In genomic region chr2:238821944-238822670, GRCh38 we compare ENCODE assay signal across 25 cellular contexts. TPM values are rescaled to one million over a fixed set of nuclear protein-coding genes. Genes with fewer than 3 reads are reported as not detected.
DNase-seq lines count a peak whose midpoint lies in the region; ATAC-seq, FAIRE-seq and TF ChIP-seq lines count a peak whose summit lies in the region.
"Had no signal": no experiment of that assay in that cellular context is flagged by ENCODE, and none has a peak within 500 bp of the region (broad histone marks: within the 10 kb centered on the region; RNA-seq: fewer than 3 reads in every experiment).

No MANE protein-coding gene starts in this region.

- TF ChIP-seq CTCF in H1 (IDR thresholded peaks at IDR 0.05; ENCODE audit: control extremely low read depth in 1 of 3, insufficient read depth in 1 of 3, low read depth in 1 of 3, low read length in 3 of 3): no peak
- TF ChIP-seq CTCF in esophagus squamous epithelium (IDR thresholded peaks at IDR 0.05): no peak

- H3K9me3 ChIP-seq in H1 (ENCODE audit: insufficient read depth in 2 of 2, low read depth in 1 of 2, low read length in 1 of 2): peaks cover 14 to 17% of the 10 kb centered on the region in 2 experiments; a peak in 3 of 4 replicates
- peaks cover 0 to 15% (median 0%) of the 10 kb centered on the region in 3 donors for H3K9me3 ChIP-seq in esophagus squamous epithelium
- H3K9me3 ChIP-seq: HAP-1 had no signal

- FAIRE-seq in H1 (lab: Jason Lieb, UNC): no peak
- FAIRE-seq: A549, D721Med, GM12878, GM19239, H54 had no signal

- H3K27me3 Mint-ChIP-seq in stimulated activated memory B cell treated with anti-CD40 and anti-IgM and Interleukin-4, amounts not matched to agents 10 μg/mL and 1 μg/mL and 100 μg/mL, for 72 hours: peaks cover 67% of the 10 kb centered on the region

- H3K4me1 Mint-ChIP-seq in stimulated activated memory B cell treated with anti-CD40 and anti-IgM and Interleukin-4, amounts not matched to agents 10 μg/mL and 1 μg/mL and 100 μg/mL, for 72 hours: no peaks in the 10 kb centered on the region
- H3K4me1 Mint-ChIP-seq: CD14-positive monocyte had no signal

- POLR2A ChIA-PET in H1 (lab: Charles Lee; ENCODE audit: partially characterized antibody): no interaction called here

- no peak overlapping the region for H2BK120ac ChIP-seq in H1 (replicated peaks; ENCODE audit: low read depth, low read length)

- intact Hi-C loops in esophagus squamous epithelium (cut with DNase I): no loop called here

- no peaks in the 10 kb centered on the region for H3K79me1 ChIP-seq in H1 (ENCODE audit: low read depth, low read length)

- no peak overlapping the region for H3K4me3 Mint-ChIP-seq in stimulated activated memory B cell treated with anti-CD40 and anti-IgM and Interleukin-4, amounts not matched to agents 10 μg/mL and 1 μg/mL and 100 μg/mL, for 72 hours
- H3K4me3 Mint-ChIP-seq: CD14-positive monocyte; CD4-positive, alpha-beta T cell; CD8-positive, alpha-beta memory T cell; GM23338; HFFc6 had no signal

- WGBS in H1 (ENCODE audit: extremely low coverage in 1 of 2, insufficient coverage in 1 of 2, insufficient read length in 1 of 2, insufficient replicate concordance in 2 of 2, low coverage in 1 of 2, low lambda C conversion rate in 2 of 2, missing lambda C conversion rate in 1 of 2), 2 experiments: 82% methylated on average over 10 of the region's 10 CpGs; no CpG with 5 or more reads in 1 of the 2 experiments
- WGBS in esophagus squamous epithelium, 2 donors: 70 to 74% methylated on average over 6 to 8 of the region's 10 CpGs

- H2AK5ac ChIP-seq in H1 (ENCODE audit: low read depth, low read length): no peak overlapping the region

- H3K56ac ChIP-seq in H1 (replicated peaks; ENCODE audit: insufficient read length, low read depth, low read length): no peak overlapping the region

- H3K4me2 ChIP-seq in H1 (ENCODE audit: insufficient read depth in 1 of 2, low read depth in 2 of 2, low read length in 2 of 2): no peak overlapping the region
- H3K4me2 ChIP-seq: A549; BLaER1 treated with 17β-estradiol and CSF1 and Interleukin-3, amounts not matched to agents 10 nM and 100 nM; GM23338 had no signal

- no peaks in the 10 kb centered on the region for H3K23me2 ChIP-seq in H1 (ENCODE audit: low read depth, low read length)

- no peak for TF ChIP-seq RAD21 in H1 (IDR thresholded peaks at IDR 0.05 in 1 of 2, conservative IDR thresholded peaks at IDR 0.05 in 1 of 2; ENCODE audit: low read depth in 2 of 2, low read length in 2 of 2)

- H3K9me3 Mint-ChIP-seq in stimulated activated memory B cell treated with anti-CD40 and anti-IgM and Interleukin-4, amounts not matched to agents 10 μg/mL and 1 μg/mL and 100 μg/mL, for 72 hours: peaks cover 13% of the 10 kb centered on the region

- H4K5ac ChIP-seq in H1 (ENCODE audit: insufficient read length, low read depth, low read length): no peak overlapping the region

- H3K27ac Mint-ChIP-seq in stimulated activated memory B cell treated with anti-CD40 and anti-IgM and Interleukin-4, amounts not matched to agents 10 μg/mL and 1 μg/mL and 100 μg/mL, for 72 hours: no peak overlapping the region
- H3K27ac Mint-ChIP-seq: CD4-positive, alpha-beta T cell; CD8-positive, alpha-beta memory T cell; GM23338; HFFc6 had no signal

- H2BK12ac ChIP-seq in H1 (ENCODE audit: low read depth, low read length): no peak overlapping the region

- TF ChIP-seq EP300 in H1 (IDR thresholded peaks at IDR 0.05; ENCODE audit: borderline replicate concordance in 1 of 2, low read depth in 2 of 2, low read length in 2 of 2): no peak

- H3K9ac ChIP-seq in H1 (replicated peaks in 1 of 4; ENCODE audit: extremely low read depth in 1 of 4, low read depth in 3 of 4, low read length in 3 of 4): no peak overlapping the region
- H3K9ac ChIP-seq: BLaER1 treated with 17β-estradiol and CSF1 and Interleukin-3, amounts not matched to agents 10 nM and 100 nM had no signal

- H3K27me3 ChIP-seq in H1 (replicated peaks in 1 of 4; ENCODE audit: control insufficient read depth in 3 of 4, extremely low read depth in 1 of 4, insufficient read depth in 3 of 4, low read length in 3 of 4) (no peaks in the 10 kb centered on the region; a peak in 1 of 7 replicates), esophagus squamous epithelium (peaks cover 0 to 52% (median 0%) of the 10 kb centered on the region in 4 donors)
- H3K27me3 ChIP-seq: BE2C; BLaER1 treated with 17β-estradiol and CSF1 and Interleukin-3, amounts not matched to agents 10 nM and 100 nM had no signal

- no peak for TF ChIP-seq POLR2A in H1 (IDR thresholded peaks at IDR 0.05; ENCODE audit: control extremely low read depth in 1 of 2, low read depth in 2 of 2, low read length in 2 of 2)
- TF ChIP-seq POLR2A in esophagus squamous epithelium (IDR thresholded peaks at IDR 0.05): no peak

- no peak overlapping the region for H3K14ac ChIP-seq in H1 (ENCODE audit: insufficient read length)

- H3K4me3 ChIP-seq in H1 (ENCODE audit: extremely low read depth in 1 of 4, insufficient read depth in 2 of 4, low read depth in 3 of 4, low read length in 4 of 4): no peak overlapping the region
- H3K4me3 ChIP-seq in esophagus squamous epithelium: no peak overlapping the region
- H3K4me3 ChIP-seq: A549; BLaER1 treated with 17β-estradiol and CSF1 and Interleukin-3, amounts not matched to agents 10 nM and 100 nM; GM12878; GM23338; HAP-1 had no signal

- H3K23ac ChIP-seq in H1 (ENCODE audit: insufficient read length): no peak overlapping the region

- H2BK15ac ChIP-seq in H1 (ENCODE audit: low read length): no peak overlapping the region

- no peak for DNase-seq in H1 (ENCODE audit: low read depth in 1 of 2, low spot score in 2 of 2)
- peak; percentile 27 for DNase-seq in left lobe of liver (ENCODE audit: low spot score)
- no peak for DNase-seq in esophagus squamous epithelium (lab: John Stamatoyannopoulos, UW)
- DNase-seq in NCI-H2196 (lab: John Stamatoyannopoulos, UW; ENCODE audit: unreplicated experiment): no peak
- no peak for DNase-seq in activated CD4-positive, CD25-positive, alpha-beta regulatory T cell treated with anti-CD3 and anti-CD28 coated beads, Interleukin-2, amount 50 U/mL, for 72 hours
- DNase-seq: 8988T; ACHN; AML-193; BE2C; CD4-positive, alpha-beta T cell; CD8-positive, alpha-beta memory T cell; DMS 273 treated with DMSO at 0.1 percent for 48 hours; DMS79; GDM1 had no signal

- peaks cover 0 to 4% (median 2%) of the 10 kb centered on the region in 4 experiments; a peak in 3 of 7 replicates for H3K4me1 ChIP-seq in H1 (replicated peaks in 1 of 4; ENCODE audit: control insufficient read depth in 3 of 4, insufficient read depth in 4 of 4, low read length in 3 of 4)
- H3K4me1 ChIP-seq in esophagus squamous epithelium: no peaks in the 10 kb centered on the region
- H3K4me1 ChIP-seq: BE2C, HAP-1 had no signal

- no peaks in the 10 kb centered on the region for H3K36me3 Mint-ChIP-seq in stimulated activated memory B cell treated with anti-CD40 and anti-IgM and Interleukin-4, amounts not matched to agents 10 μg/mL and 1 μg/mL and 100 μg/mL, for 72 hours
- H3K36me3 Mint-ChIP-seq: CD14-positive monocyte; CD8-positive, alpha-beta memory T cell had no signal

- H4K8ac ChIP-seq in H1 (ENCODE audit: extremely low read depth, insufficient read depth, low read length): no peak overlapping the region

- CTCF ChIA-PET in H1 (lab: Charles Lee; ENCODE audit: partially characterized antibody): no interaction called here

- H3K36me3 ChIP-seq in H1 (ENCODE audit: control insufficient read depth in 2 of 4, insufficient read depth in 4 of 4, low read length in 3 of 4) (no peaks in the 10 kb centered on the region), esophagus squamous epithelium (no peaks in the 10 kb centered on the region)
- H3K36me3 ChIP-seq: BE2C; BLaER1 treated with 17β-estradiol and CSF1 and Interleukin-3, amounts not matched to agents 10 nM and 100 nM; HAP-1 had no signal

- H3K27ac ChIP-seq in H1 (ENCODE audit: low read depth, low read length) (no peak overlapping the region), esophagus squamous epithelium (no peak overlapping the region)
- H3K27ac ChIP-seq: A549; BLaER1 treated with 17β-estradiol and CSF1 and Interleukin-3, amounts not matched to agents 10 nM and 100 nM had no signal

- H4K20me1 ChIP-seq in H1 (replicated peaks in 1 of 2; ENCODE audit: control insufficient read depth in 1 of 2, insufficient read depth in 2 of 2, low read length in 2 of 2): no peaks in the 10 kb centered on the region
- H4K20me1 ChIP-seq: BLaER1 treated with 17β-estradiol and CSF1 and Interleukin-3, amounts not matched to agents 10 nM and 100 nM had no signal

- no peak overlapping the region for H2BK20ac ChIP-seq in H1 (ENCODE audit: low read length)

- H2BK5ac ChIP-seq in H1 (ENCODE audit: low read depth, low read length): no peak overlapping the region

- no peaks in the 10 kb centered on the region for H3K79me2 ChIP-seq in H1 (ENCODE audit: control insufficient read depth in 1 of 2, insufficient read depth in 2 of 2, low read length in 2 of 2)

- H4K91ac ChIP-seq in H1 (replicated peaks; ENCODE audit: insufficient read length, low read length): no peak overlapping the region

- no peak for ATAC-seq in left lobe of liver
- peak; percentile 27 for ATAC-seq in stimulated activated memory B cell treated with anti-CD40 and anti-IgM and Interleukin-4, amounts not matched to agents 10 μg/mL and 1 μg/mL and 100 μg/mL, for 72 hours
- ATAC-seq: A549, GM12878, GM23338 had no signal

- H3K18ac ChIP-seq in H1 (ENCODE audit: extremely low read depth, low read length): no peak overlapping the region

- no peak overlapping the region for H3K4ac ChIP-seq in H1 (replicated peaks; ENCODE audit: insufficient read length, low read depth, low read length)

- 0 out of 2 replicates have a peak overlapping the region, but pooled peaks have one; percentile 84 for H2AFZ ChIP-seq in H1 (ENCODE audit: low read length)
- H2AFZ ChIP-seq: GM23338 had no signal

TF ChIP-seq in H1, 55 proteins besides CTCF, POLR2A, EP300 and RAD21:
- TF ChIP-seq YY1 (IDR thresholded peaks at IDR 0.05; ENCODE audit: low read depth, low read length) (no peak), CHD1 (IDR thresholded peaks at IDR 0.05; ENCODE audit: low read depth, low read length) (no peak)

RNA-seq across cellular contexts. Expression of gene TWIST2, which starts 25.8 kb away (rescaled TPM):
- 2.1 and 2.6 TPM in 2 replicates for total RNA-seq in H1 (2021; fragmentation: NEBNext Ultra II Directional; extraction: Animal tissue kit (Norgen Biotek cat#: 25700))
- 4.3 and 5.4 TPM in 2 replicates for polyA plus RNA-seq in H1 (2011; rRNA removed)
- polyA plus RNA-seq in H1 (2011; cell fraction: cytosol; rRNA removed): 4.8 TPM
- polyA plus RNA-seq in H1 (2011; cell fraction: nucleus; rRNA removed): 2.7 TPM
- 2.3 to 3.8 TPM (median 3.3 TPM) in 4 replicates for polyA plus RNA-seq in H1 (2012, experiment 1 of 2)
- polyA plus RNA-seq in H1 (2012, experiment 2 of 2): 4.1 TPM
- polyA plus RNA-seq in H1 (2013, experiment 1 of 2): 2.4 TPM
- 2.4 TPM for polyA plus RNA-seq in H1 (2013, experiment 2 of 2)
- 0.93 and 1.2 TPM in 2 replicates for polyA minus RNA-seq in H1 (2011; rRNA and poly(A)+ RNA removed)
- polyA minus RNA-seq in H1 (2011; cell fraction: cytosol; rRNA and poly(A)+ RNA removed): 1.9 TPM
- polyA minus RNA-seq in H1 (2011; cell fraction: nucleus; rRNA and poly(A)+ RNA removed): 7.0 TPM
- total RNA-seq in left lobe of liver: not detected
- 10 to 100 TPM in 1 of 4 donors, 1 to 10 TPM in 3; 3.1 to 33.0 (median 4.9) TPM for total RNA-seq in esophagus squamous epithelium
- total RNA-seq: CD4-positive, alpha-beta T cell; CD8-positive, alpha-beta memory T cell; GM12878 had no signal
- polyA plus RNA-seq: CD8-positive, alpha-beta memory T cell; GM12878 had no signal
